ENCODE assay signal across 1 cellular context in genomic region chr7:17903337-17903736, GRCh38.
A peak's percentile ranks its signal among the peaks of the same experiment; 100 is the strongest.
TF ChIP-seq lines count a peak whose summit lies in the region.

No MANE protein-coding gene starts in this region.

TF ChIP-seq in GM12878, 131 proteins besides CTCF, POLR2A, EP300 and RAD21 (continued from another document):
- TF ChIP-seq CEBPZ (IDR thresholded peaks at IDR 0.05; ENCODE audit: low read depth, low read length) = no peak
- TF ChIP-seq MTA2 (IDR thresholded peaks at IDR 0.05; ENCODE audit: low read depth) = peak; percentile 36; the same call in 1 of the 2 replicates
- TF ChIP-seq FOXM1 (IDR thresholded peaks at IDR 0.05; ENCODE audit: low read depth, low read length) = no peak
